Comparison of ENCODE assay signal across 1 cellular context in the genomic region with DNA sequence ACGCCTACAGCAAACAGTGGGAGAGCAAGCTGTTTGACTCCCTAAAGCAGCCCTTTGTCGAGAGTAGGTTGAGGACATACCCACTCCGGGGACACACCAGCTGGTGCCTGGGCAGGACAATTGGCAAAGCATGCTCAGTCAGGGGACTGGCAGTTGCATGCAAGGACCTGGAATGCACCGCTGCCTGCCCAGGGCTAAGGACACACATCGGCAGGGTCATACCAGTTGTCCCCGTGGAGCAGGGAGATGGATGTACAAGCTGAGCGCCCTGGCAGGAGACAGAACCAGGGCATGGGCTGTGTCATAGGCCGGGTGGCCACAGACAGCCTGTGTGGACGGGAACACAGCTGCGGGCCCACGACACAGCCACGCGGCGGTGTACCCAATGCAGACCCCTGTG.
TF ChIP-seq lines count a peak whose summit lies in the region.

No MANE protein-coding gene starts in this region.

TF ChIP-seq in K562, 482 proteins besides CTCF, POLR2A, EP300 and RAD21:
- TF ChIP-seq, protein P1, sequence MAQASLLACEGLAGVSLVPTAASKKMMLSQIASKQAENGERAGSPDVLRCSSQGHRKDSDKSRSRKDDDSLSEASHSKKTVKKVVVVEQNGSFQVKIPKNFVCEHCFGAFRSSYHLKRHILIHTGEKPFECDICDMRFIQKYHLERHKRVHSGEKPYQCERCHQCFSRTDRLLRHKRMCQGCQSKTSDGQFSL (CRISPR knock-in tag; IDR thresholded peaks at IDR 0.05) = 0 out of 2 replicates have a peak, but pooled peaks have one; percentile 27
- TF ChIP-seq, protein P1 (tag; IDR thresholded peaks at IDR 0.05) = no peak
- TF ChIP-seq ZNF79 (CRISPR knock-in tag; IDR thresholded peaks at IDR 0.05; ENCODE audit: low read depth) (no peak), ZKSCAN1 (IDR thresholded peaks at IDR 0.05; ENCODE audit: low read depth, low read length) (no peak)
TF ChIP-seq in K562: peak in this region for 1.
